ENCODE assay signal across 10 cellular contexts in the genomic region with DNA sequence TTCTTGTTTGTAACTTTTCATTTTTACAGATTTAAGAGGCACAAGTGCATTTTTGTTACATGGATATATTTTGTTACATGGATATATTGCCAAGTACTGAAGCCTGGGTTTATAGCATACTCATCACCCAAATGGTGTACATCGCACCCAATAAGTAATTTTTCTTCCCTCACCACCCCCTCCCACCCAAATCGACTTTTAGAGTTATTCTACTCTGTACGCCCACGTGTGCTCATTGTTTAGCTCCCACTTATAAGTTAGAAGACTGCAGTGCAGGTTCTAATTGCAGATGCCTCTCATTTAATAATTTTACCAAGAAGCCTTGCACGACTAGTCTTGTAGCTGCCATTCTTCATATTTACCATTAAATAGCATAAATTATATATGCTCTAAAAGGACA. TPM values are rescaled to one million over a fixed set of nuclear protein-coding genes. Genes with fewer than 3 reads are reported as not detected.
"Had no signal": no experiment of that assay in that cellular context is flagged by ENCODE, and none has a peak within 500 bp of the region (broad histone marks: within the 10 kb centered on the region; RNA-seq: fewer than 3 reads in every experiment).

No MANE protein-coding gene starts in this region.

- ATAC-seq: HepG2 had no signal

- H3K9ac ChIP-seq: KMS-11 had no signal

- H3K27ac Mint-ChIP-seq: IgD-negative memory B cell had no signal

- H3K4me1 Mint-ChIP-seq: IgD-negative memory B cell had no signal

- H3K4me2 ChIP-seq: KMS-11 had no signal

- H3K9me3 Mint-ChIP-seq: IgD-negative memory B cell had no signal

- H3K4me3 Mint-ChIP-seq: IgD-negative memory B cell had no signal

- DNase-seq: IMR-90, KBM-7, KG1 had no signal

- H3K36me3 Mint-ChIP-seq: IgD-negative memory B cell had no signal

- FAIRE-seq: HepG2, HTR-8/SVneo had no signal

- H3K27ac ChIP-seq: HL-60, KMS-11 had no signal

RNA-seq across cellular contexts. Expression of a gene that starts 53.6 kb away (rescaled TPM):
- total RNA-seq: HepG2, HT-29, HT1080, IMR-90 had no signal
- polyA plus RNA-seq: HepG2, IgD-negative memory B cell, IMR-90 had no signal
